16 cellular contexts compared by ENCODE assay signal in the genomic region with DNA sequence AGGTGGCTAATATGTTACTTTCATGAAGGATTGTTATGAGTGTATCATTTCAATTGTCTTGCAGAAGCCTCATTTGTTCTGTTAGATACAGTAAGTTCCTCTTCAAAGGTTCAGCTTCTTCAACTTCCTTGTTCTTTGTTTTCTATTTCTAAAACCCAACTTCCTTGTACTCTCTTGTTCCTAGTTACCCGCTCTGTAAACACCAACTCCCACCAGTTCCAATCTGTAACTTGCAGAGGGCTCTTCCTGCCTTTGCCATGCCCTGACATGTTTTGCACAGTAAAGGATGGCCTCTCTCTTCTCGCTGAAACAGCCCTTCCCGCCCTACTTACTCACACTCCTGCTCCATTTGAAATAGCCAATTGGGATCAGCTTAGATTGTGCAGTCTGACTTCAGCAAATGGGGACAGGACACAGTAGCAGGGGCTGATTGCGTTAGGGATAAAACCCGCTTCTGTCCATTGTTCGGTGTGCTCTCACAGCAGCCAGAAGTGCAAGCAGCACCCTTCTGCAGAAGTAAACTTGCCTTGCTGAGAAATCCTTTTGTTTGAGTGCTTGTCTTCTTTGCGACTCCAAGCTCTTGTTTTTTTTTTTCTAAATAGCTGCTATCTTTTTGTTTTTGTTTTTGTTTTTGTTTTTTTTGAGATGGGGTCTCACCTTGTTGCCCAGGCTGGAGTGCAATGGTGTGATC. TPM values are rescaled to one million over a fixed set of nuclear protein-coding genes. Genes with fewer than 3 reads are reported as not detected.
DNase-seq lines count a peak whose midpoint lies in the region; ATAC-seq, FAIRE-seq and TF ChIP-seq lines count a peak whose summit lies in the region.
"Had no signal": no experiment of that assay in that cellular context is flagged by ENCODE, and none has a peak within 500 bp of the region (broad histone marks: within the 10 kb centered on the region; RNA-seq: fewer than 3 reads in every experiment).

No MANE protein-coding gene starts in this region.

- no peaks in the 10 kb centered on the region for H3K36me3 ChIP-seq in pancreas

- no peak for TF ChIP-seq CTCF in pancreas (IDR thresholded peaks at IDR 0.05)

- FAIRE-seq in GM12892 (lab: Jason Lieb, UNC) (peak; percentile 85), pancreas (lab: Jason Lieb, UNC) (no peak)
- FAIRE-seq: GM18507 had no signal

- no peaks in the 10 kb centered on the region for H3K27me3 ChIP-seq in pancreas

- TF ChIP-seq POLR2A in GM12892 (IDR thresholded peaks at IDR 0.05; ENCODE audit: low read depth, low read length), result no peak

- WGBS in pancreas, 2 donors, result 85 to 86% methylated on average over 7 of the region's 7 CpGs

- no peaks in the 10 kb centered on the region for H3K9me3 ChIP-seq in pancreas

- H3K27ac ChIP-seq in epithelial cell of prostate (peak overlapping the region; percentile 76), pancreas (peak overlapping the region in 2 of 4 donors; percentile 53 to 66)

- peaks cover 0 to 4% (median 0%) of the 10 kb centered on the region in 3 donors for H3K4me1 ChIP-seq in pancreas

- H3K4me3 ChIP-seq in pancreas, result no peak overlapping the region

- intact Hi-C loops in pancreas (cut with DNase I), result no loop called here

- DNase-seq in GM12892 (ENCODE audit: insufficient read length) (no peak), NOMO-1 treated with dmso at 0.1 percent for 144 hours (lab: John Stamatoyannopoulos, UW; ENCODE audit: unreplicated experiment) (peak; percentile 45), epithelial cell of prostate (ENCODE audit: low read depth, low spot score) (peak; percentile 73), pancreas (no peak), AG20443 (ENCODE audit: low spot score) (no peak), NCI-H1694 (lab: John Stamatoyannopoulos, UW) (no peak)
- DNase-seq: activated CD4-positive, alpha-beta T cell treated with anti-CD3 and anti-CD28 coated beads, Interleukin-2, amount 50 U/mL, for 48 hours; activated naive CD4-positive, alpha-beta T cell; kidney glomerular epithelial cell; NCI-H510A; stimulated activated CD4-positive, alpha-beta T cell treated with anti-CD3 and anti-CD28 coated beads, Interleukin-4, amount 100 ng/mL, for 1 hour had no signal

- ATAC-seq in pancreas (peak in 3 of 4 donors; percentile 55 to 82 (median 78)), GM21825 (IDR thresholded peaks at IDR 0.05; ENCODE audit: unreplicated experiment) (no peak)
- ATAC-seq: SK-N-SH treated with all-trans-retinoic acid at 6 μM for 48 hours had no signal

RNA-seq across cellular contexts. Expression of gene POU5F1, which starts 45.9 kb away (rescaled TPM):
- polyA plus RNA-seq in GM12892 (2012; ENCODE audit: missing spikeins), result 4.1 TPM
- total RNA-seq in pancreas, result 10 to 100 TPM in 1 of 6 donors, 1 to 10 TPM in 5; 1.1 to 23.6 (median 3.2) TPM
- polyA plus RNA-seq in pancreas, result 10 to 100 TPM in 1 of 2 donors, 1 to 10 TPM in 1; 8.6 to 32.1 TPM
- total RNA-seq: cerebellum, osteocyte had no signal

RNA-seq across cellular contexts. Expression of gene HLA-C, which starts 55.5 kb away (rescaled TPM):
- 671 TPM for polyA plus RNA-seq in GM12892 (2012; ENCODE audit: missing spikeins)
- total RNA-seq in pancreas, result 100 to 1,000 TPM; 135 to 297 (median 208) TPM
- 100 to 1,000 TPM; 147 to 160 TPM for polyA plus RNA-seq in pancreas

RNA-seq across cellular contexts. Expression of gene TCF19, which starts 58.0 kb away (rescaled TPM):
- polyA plus RNA-seq in GM12892 (2012; ENCODE audit: missing spikeins), result 43.0 TPM
- 1 to 10 TPM in 5 of 6 donors, under 1 TPM in 1; 0.83 to 2.4 (median 1.8) TPM for total RNA-seq in pancreas
- 1 to 10 TPM; 1.9 to 3.4 TPM for polyA plus RNA-seq in pancreas

RNA-seq across cellular contexts. Expression of gene CCHCR1, which starts 58.8 kb away (rescaled TPM):
- polyA plus RNA-seq in GM12892 (2012; ENCODE audit: missing spikeins), result 38.9 TPM
- total RNA-seq in pancreas, result 10 to 100 TPM in 5 of 6 donors, 1 to 10 TPM in 1; 6.7 to 19.3 (median 11.3) TPM
- polyA plus RNA-seq in pancreas, result 10 to 100 TPM; 22.3 to 27.0 TPM

Comparison
In these comparisons a context has a peak if more than half of its experiments do, and no peak if none do; other contexts are left out.
1. DNase-seq: peak in NOMO-1 treated with dmso at 0.1 percent for 144 hours (single experiment) and epithelial cell of prostate (single experiment); none in GM12892 (single experiment), pancreas (0 of 6), AG20443 (single experiment) and NCI-H1694 (single experiment).